ENCODE assay signal across 1 cellular context in the genomic region with DNA sequence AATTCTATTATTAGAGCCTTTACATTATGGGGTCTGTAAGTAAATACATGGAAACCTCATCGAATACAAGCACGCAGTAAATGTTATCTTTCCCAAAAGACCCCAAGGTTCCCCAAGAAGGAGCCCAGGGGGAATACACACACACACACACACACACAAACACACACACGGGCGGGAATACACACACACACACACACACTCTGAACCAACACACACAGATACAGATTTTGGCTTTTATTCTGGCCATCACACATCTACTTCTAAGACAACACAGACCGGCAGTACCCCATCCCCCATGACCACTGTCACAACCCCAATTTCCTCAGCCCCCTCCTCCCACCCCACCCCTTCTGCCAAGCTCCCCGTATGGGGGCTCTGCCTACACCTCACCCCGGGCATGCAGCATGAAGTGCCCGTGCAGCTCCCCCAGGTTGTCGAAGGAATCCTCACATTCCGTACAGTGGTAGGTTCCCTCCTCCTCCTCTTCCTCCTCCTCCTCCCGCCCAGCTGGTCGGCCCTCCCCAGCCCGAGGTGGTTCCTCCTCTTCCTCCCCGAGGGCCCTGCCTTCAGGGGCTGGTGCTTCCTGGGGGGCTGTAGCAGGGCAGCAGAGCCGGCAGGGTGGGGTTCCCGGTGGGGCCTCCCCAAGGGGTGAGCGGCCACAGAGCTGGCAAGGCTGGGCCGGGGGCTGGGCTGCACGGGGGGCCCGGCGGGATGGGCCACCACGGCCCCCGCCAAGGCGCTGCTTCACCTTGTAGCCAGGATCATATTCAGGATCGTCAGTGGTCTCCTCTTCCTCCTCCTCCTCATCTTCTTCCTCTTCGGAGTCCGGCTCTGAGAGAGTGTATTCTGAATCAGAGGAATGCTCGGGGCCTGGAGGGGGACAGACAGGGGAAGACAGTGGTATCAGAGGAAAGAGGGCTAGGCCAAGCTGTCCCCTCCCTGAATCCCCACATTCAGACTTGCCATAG.
TF ChIP-seq lines count a peak whose summit lies in the region.

No MANE protein-coding gene starts in this region.

TF ChIP-seq in HEK293, 187 proteins besides CTCF, POLR2A, EP300 and RAD21 (continued from another document and continues in another):
- TF ChIP-seq REPIN1 (tag by site-specific recombination; IDR thresholded peaks at IDR 0.05; ENCODE audit: low read depth) (no peak), ZNF266 (tag by site-specific recombination; IDR thresholded peaks at IDR 0.05; ENCODE audit: low read depth) (0 out of 2 replicates have a peak, but pooled peaks have one; percentile 12), ZNF670 (tag by site-specific recombination; IDR thresholded peaks at IDR 0.05; ENCODE audit: low read depth) (no peak), GLIS1 (tag by site-specific recombination; IDR thresholded peaks at IDR 0.05) (peak; percentile 63), ZNF169 (tag by site-specific recombination; IDR thresholded peaks at IDR 0.05) (no peak), ZNF391 (tag by site-specific recombination; IDR thresholded peaks at IDR 0.05; ENCODE audit: borderline replicate concordance, low read depth) (0 out of 2 replicates have a peak, but pooled peaks have one; percentile 9), ZNF530 (tag by site-specific recombination; IDR thresholded peaks at IDR 0.05; ENCODE audit: low read depth) (no peak), KLF9 (tag by site-specific recombination; IDR thresholded peaks at IDR 0.05; ENCODE audit: low read depth) (no peak), ZNF174 (tag by site-specific recombination; IDR thresholded peaks at IDR 0.05) (no peak), ZNF292 (tag by site-specific recombination; IDR thresholded peaks at IDR 0.05; ENCODE audit: borderline replicate concordance, low read depth) (no peak), SETDB1 (IDR thresholded peaks at IDR 0.05; ENCODE audit: insufficient read length, low read length) (no peak), ZNF585B (tag by site-specific recombination; IDR thresholded peaks at IDR 0.05) (no peak), OSR2 (tag by site-specific recombination; IDR thresholded peaks at IDR 0.05) (no peak), ZNF155 (tag by site-specific recombination; IDR thresholded peaks at IDR 0.05) (no peak), ZNF830 (tag by site-specific recombination; IDR thresholded peaks at IDR 0.05; ENCODE audit: low read depth) (no peak), ZNF214 (tag by site-specific recombination; IDR thresholded peaks at IDR 0.05; ENCODE audit: borderline replicate concordance) (no peak), BCL11A (tag by site-specific recombination; IDR thresholded peaks at IDR 0.05; ENCODE audit: low read depth) (no peak), ZNF138 (tag by site-specific recombination; IDR thresholded peaks at IDR 0.05; ENCODE audit: borderline replicate concordance) (no peak), GLIS2 (tag by site-specific recombination; IDR thresholded peaks at IDR 0.05) (peak; percentile 79), ZNF768 (tag by site-specific recombination; IDR thresholded peaks at IDR 0.05) (no peak), ZNF654 (tag by site-specific recombination; IDR thresholded peaks at IDR 0.05; ENCODE audit: low read depth) (no peak), EGR2 (tag by site-specific recombination; IDR thresholded peaks at IDR 0.05; ENCODE audit: low read depth) (0 out of 2 replicates have a peak, but pooled peaks have one; percentile 38), ZNF626 (tag by site-specific recombination; IDR thresholded peaks at IDR 0.05) (no peak), ZSCAN30 (tag by site-specific recombination; IDR thresholded peaks at IDR 0.05) (no peak), ZNF473 (tag by site-specific recombination; IDR thresholded peaks at IDR 0.05) (no peak), ZNF837 (tag by site-specific recombination; IDR thresholded peaks at IDR 0.05) (no peak), KLF7 (tag by site-specific recombination; IDR thresholded peaks at IDR 0.05; ENCODE audit: borderline replicate concordance) (0 out of 2 replicates have a peak, but pooled peaks have one; percentile 36), ZNF561 (tag by site-specific recombination; IDR thresholded peaks at IDR 0.05; ENCODE audit: borderline replicate concordance) (no peak), KLF10 (tag by site-specific recombination; IDR thresholded peaks at IDR 0.05) (no peak), GLI2 (tag by site-specific recombination; IDR thresholded peaks at IDR 0.05; ENCODE audit: borderline replicate concordance, low read depth) (no peak), ZNF776 (tag by site-specific recombination; IDR thresholded peaks at IDR 0.05; ENCODE audit: borderline replicate concordance) (no peak), HOXD13 (CRISPR knock-in tag; IDR thresholded peaks at IDR 0.05; ENCODE audit: borderline replicate concordance) (no peak), ZNF221 (tag by site-specific recombination; IDR thresholded peaks at IDR 0.05; ENCODE audit: borderline replicate concordance) (no peak), ZNF600 (tag by site-specific recombination; IDR thresholded peaks at IDR 0.05) (0 out of 2 replicates have a peak, but pooled peaks have one; percentile 11), ZBTB20 (tag by site-specific recombination; IDR thresholded peaks at IDR 0.05) (no peak), ZNF324 (tag by site-specific recombination; IDR thresholded peaks at IDR 0.05) (no peak), KLF8 (tag by site-specific recombination; IDR thresholded peaks at IDR 0.05) (no peak), ZNF426 (tag by site-specific recombination; IDR thresholded peaks at IDR 0.05) (no peak), MEIS1 (CRISPR knock-in tag; IDR thresholded peaks at IDR 0.05; ENCODE audit: borderline replicate concordance) (no peak), ZNF558 (tag by site-specific recombination; IDR thresholded peaks at IDR 0.05) (no peak), ZNF660 (tag by site-specific recombination; IDR thresholded peaks at IDR 0.05) (no peak), ZNF510 (tag by site-specific recombination; IDR thresholded peaks at IDR 0.05; ENCODE audit: insufficient replicate concordance) (no peak), ZBTB21 (tag by site-specific recombination; IDR thresholded peaks at IDR 0.05) (no peak), ZNF394 (tag by site-specific recombination; IDR thresholded peaks at IDR 0.05; ENCODE audit: borderline replicate concordance) (no peak), ZNF114 (tag by site-specific recombination; IDR thresholded peaks at IDR 0.05) (no peak)
- TF ChIP-seq, protein P1, sequence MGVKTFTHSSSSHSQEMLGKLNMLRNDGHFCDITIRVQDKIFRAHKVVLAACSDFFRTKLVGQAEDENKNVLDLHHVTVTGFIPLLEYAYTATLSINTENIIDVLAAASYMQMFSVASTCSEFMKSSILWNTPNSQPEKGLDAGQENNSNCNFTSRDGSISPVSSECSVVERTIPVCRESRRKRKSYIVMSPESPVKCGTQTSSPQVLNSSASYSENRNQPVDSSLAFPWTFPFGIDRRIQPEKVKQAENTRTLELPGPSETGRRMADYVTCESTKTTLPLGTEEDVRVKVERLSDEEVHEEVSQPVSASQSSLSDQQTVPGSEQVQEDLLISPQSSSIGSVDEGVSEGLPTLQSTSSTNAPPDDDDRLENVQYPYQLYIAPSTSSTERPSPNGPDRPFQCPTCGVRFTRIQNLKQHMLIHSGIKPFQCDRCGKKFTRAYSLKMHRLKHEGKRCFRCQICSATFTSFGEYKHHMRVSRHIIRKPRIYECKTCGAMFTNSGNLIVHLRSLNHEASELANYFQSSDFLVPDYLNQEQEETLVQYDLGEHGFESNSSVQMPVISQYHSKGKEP (tag by site-specific recombination; IDR thresholded peaks at IDR 0.05) = no peak
- TF ChIP-seq, protein P2, sequence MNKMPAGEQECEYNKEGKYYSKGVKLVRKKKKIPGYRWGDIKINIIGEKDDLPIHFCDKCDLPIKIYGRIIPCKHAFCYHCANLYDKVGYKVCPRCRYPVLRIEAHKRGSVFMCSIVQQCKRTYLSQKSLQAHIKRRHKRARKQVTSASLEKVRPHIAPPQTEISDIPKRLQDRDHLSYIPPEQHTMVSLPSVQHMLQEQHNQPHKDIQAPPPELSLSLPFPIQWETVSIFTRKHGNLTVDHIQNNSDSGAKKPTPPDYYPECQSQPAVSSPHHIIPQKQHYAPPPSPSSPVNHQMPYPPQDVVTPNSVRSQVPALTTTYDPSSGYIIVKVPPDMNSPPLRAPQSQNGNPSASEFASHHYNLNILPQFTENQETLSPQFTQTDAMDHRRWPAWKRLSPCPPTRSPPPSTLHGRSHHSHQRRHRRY (tag by site-specific recombination; IDR thresholded peaks at IDR 0.05) = 0 out of 2 replicates have a peak, but pooled peaks have one; percentile 72
- TF ChIP-seq, protein P3, sequence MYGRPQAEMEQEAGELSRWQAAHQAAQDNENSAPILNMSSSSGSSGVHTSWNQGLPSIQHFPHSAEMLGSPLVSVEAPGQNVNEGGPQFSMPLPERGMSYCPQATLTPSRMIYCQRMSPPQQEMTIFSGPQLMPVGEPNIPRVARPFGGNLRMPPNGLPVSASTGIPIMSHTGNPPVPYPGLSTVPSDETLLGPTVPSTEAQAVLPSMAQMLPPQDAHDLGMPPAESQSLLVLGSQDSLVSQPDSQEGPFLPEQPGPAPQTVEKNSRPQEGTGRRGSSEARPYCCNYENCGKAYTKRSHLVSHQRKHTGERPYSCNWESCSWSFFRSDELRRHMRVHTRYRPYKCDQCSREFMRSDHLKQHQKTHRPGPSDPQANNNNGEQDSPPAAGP (tag by site-specific recombination; IDR thresholded peaks at IDR 0.05) = peak; percentile 8; the same call in 1 of the 2 replicates
- TF ChIP-seq, protein P4, sequence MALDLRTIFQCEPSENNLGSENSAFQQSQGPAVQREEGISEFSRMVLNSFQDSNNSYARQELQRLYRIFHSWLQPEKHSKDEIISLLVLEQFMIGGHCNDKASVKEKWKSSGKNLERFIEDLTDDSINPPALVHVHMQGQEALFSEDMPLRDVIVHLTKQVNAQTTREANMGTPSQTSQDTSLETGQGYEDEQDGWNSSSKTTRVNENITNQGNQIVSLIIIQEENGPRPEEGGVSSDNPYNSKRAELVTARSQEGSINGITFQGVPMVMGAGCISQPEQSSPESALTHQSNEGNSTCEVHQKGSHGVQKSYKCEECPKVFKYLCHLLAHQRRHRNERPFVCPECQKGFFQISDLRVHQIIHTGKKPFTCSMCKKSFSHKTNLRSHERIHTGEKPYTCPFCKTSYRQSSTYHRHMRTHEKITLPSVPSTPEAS (tag by site-specific recombination; IDR thresholded peaks at IDR 0.05) = peak; percentile 97
- TF ChIP-seq, protein P5, sequence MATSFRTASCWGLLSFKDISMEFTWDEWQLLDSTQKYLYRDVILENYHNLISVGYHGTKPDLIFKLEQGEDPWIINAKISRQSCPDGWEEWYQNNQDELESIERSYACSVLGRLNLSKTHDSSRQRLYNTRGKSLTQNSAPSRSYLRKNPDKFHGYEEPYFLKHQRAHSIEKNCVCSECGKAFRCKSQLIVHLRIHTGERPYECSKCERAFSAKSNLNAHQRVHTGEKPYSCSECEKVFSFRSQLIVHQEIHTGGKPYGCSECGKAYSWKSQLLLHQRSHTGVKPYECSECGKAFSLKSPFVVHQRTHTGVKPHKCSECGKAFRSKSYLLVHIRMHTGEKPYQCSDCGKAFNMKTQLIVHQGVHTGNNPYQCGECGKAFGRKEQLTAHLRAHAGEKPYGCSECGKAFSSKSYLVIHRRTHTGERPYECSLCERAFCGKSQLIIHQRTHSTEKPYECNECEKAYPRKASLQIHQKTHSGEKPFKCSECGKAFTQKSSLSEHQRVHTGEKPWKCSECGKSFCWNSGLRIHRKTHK (tag by site-specific recombination; IDR thresholded peaks at IDR 0.05) = no peak
- TF ChIP-seq, protein P6, sequence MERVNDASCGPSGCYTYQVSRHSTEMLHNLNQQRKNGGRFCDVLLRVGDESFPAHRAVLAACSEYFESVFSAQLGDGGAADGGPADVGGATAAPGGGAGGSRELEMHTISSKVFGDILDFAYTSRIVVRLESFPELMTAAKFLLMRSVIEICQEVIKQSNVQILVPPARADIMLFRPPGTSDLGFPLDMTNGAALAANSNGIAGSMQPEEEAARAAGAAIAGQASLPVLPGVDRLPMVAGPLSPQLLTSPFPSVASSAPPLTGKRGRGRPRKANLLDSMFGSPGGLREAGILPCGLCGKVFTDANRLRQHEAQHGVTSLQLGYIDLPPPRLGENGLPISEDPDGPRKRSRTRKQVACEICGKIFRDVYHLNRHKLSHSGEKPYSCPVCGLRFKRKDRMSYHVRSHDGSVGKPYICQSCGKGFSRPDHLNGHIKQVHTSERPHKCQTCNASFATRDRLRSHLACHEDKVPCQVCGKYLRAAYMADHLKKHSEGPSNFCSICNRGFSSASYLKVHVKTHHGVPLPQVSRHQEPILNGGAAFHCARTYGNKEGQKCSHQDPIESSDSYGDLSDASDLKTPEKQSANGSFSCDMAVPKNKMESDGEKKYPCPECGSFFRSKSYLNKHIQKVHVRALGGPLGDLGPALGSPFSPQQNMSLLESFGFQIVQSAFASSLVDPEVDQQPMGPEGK (tag by site-specific recombination; IDR thresholded peaks at IDR 0.05) = 0 out of 2 replicates have a peak, but pooled peaks have one; percentile 17
- TF ChIP-seq, protein P7, sequence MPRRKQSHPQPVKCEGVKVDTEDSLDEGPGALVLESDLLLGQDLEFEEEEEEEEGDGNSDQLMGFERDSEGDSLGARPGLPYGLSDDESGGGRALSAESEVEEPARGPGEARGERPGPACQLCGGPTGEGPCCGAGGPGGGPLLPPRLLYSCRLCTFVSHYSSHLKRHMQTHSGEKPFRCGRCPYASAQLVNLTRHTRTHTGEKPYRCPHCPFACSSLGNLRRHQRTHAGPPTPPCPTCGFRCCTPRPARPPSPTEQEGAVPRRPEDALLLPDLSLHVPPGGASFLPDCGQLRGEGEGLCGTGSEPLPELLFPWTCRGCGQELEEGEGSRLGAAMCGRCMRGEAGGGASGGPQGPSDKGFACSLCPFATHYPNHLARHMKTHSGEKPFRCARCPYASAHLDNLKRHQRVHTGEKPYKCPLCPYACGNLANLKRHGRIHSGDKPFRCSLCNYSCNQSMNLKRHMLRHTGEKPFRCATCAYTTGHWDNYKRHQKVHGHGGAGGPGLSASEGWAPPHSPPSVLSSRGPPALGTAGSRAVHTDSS (tag by site-specific recombination; IDR thresholded peaks at IDR 0.05) = peak; percentile 91
- TF ChIP-seq, protein P8, sequence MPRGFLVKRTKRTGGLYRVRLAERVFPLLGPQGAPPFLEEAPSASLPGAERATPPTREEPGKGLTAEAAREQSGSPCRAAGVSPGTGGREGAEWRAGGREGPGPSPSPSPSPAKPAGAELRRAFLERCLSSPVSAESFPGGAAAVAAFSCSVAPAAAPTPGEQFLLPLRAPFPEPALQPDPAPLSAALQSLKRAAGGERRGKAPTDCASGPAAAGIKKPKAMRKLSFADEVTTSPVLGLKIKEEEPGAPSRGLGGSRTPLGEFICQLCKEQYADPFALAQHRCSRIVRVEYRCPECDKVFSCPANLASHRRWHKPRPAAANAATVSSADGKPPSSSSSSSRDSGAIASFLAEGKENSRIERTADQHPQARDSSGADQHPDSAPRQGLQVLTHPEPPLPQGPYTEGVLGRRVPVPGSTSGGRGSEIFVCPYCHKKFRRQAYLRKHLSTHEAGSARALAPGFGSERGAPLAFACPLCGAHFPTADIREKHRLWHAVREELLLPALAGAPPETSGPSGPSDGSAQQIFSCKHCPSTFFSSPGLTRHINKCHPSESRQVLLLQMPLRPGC (tag by site-specific recombination; IDR thresholded peaks at IDR 0.05) = no peak
